Comparison of ENCODE assay signal across 25 cellular contexts in the genomic region with DNA sequence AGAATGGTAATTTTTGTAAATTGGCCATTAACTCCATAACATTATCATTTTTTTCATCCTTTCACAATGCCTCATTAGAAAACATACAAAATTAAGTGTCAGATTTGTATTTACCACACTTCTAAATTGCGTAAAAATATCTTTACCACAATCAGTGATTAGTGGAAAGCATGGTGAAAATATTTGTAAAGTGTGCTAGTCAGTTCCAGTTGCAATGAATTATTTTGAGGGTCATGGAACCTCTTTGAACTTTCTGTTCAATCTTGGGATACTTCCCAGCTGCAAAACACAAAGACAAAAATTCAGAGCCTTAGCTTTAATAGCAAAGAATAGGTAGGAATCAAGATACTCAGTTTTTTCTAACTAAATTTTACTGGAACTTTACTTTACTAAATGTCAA. TPM values are rescaled to one million over a fixed set of nuclear protein-coding genes. Genes with fewer than 3 reads are reported as not detected.
A peak's percentile ranks its signal among the peaks of the same experiment; 100 is the strongest.
DNase-seq lines count a peak whose midpoint lies in the region; ATAC-seq and TF ChIP-seq lines count a peak whose summit lies in the region.
"Had no signal": no experiment of that assay in that cellular context is flagged by ENCODE, and none has a peak within 500 bp of the region (broad histone marks: within the 10 kb centered on the region; RNA-seq: fewer than 3 reads in every experiment).

No MANE protein-coding gene starts in this region.

- TF ChIP-seq POLR2A in tibial nerve (IDR thresholded peaks at IDR 0.05) (no peak), prostate gland (IDR thresholded peaks at IDR 0.05) (no peak)

- CTCF ChIA-PET in SK-N-SH (lab: Yijun Ruan, JAX) = no interaction called here

- POLR2A ChIA-PET in SK-N-SH (lab: Yijun Ruan, JAX) = no interaction called here

- TF ChIP-seq CTCF in SK-N-SH (IDR thresholded peaks at IDR 0.05) (no peak), fibroblast of lung (conservative IDR thresholded peaks at IDR 0.05 in 1 of 2, IDR thresholded peaks at IDR 0.05 in 1 of 2; ENCODE audit: low read depth in 1 of 2, low read length in 2 of 2) (no peak), tibial nerve (IDR thresholded peaks at IDR 0.05) (no peak), prostate gland (IDR thresholded peaks at IDR 0.05) (no peak)

- H3K4me2 ChIP-seq in SK-N-SH (peak overlapping the region; percentile 44; the same call in 1 of the 2 replicates), fibroblast of lung (ENCODE audit: extremely low read depth, insufficient read depth, low read length) (peak overlapping the region; percentile 65)

- H3K9me3 ChIP-seq in SK-N-SH (no peaks in the 10 kb centered on the region), fibroblast of lung (ENCODE audit: control insufficient read depth, insufficient read depth, low read depth, low read length) (no peaks in the 10 kb centered on the region), tibial nerve (no peaks in the 10 kb centered on the region), prostate gland (no peaks in the 10 kb centered on the region)
- H3K9me3 ChIP-seq: BE2C, testis had no signal

- TF ChIP-seq EP300 in SK-N-SH (IDR thresholded peaks at IDR 0.05; ENCODE audit: borderline replicate concordance in 1 of 2, low read depth in 1 of 2, low read length in 1 of 2) (no peak), tibial nerve (IDR thresholded peaks at IDR 0.05) (peak in 1 of 2 donors; percentile 14)

- no peak for ATAC-seq in SK-N-SH treated with all-trans-retinoic acid at 6 μM for 48 hours
- ATAC-seq: activated T-cell treated with anti-CD3 and anti-CD28 coated beads, Interleukin-2, amount 50 U/mL, for 4 hours; T-cell had no signal

- no peak overlapping the region for H2AFZ ChIP-seq in SK-N-SH (ENCODE audit: low read depth)
- no peak overlapping the region for H2AFZ ChIP-seq in fibroblast of lung (ENCODE audit: low read length)

- H3K79me2 ChIP-seq in SK-N-SH (ENCODE audit: insufficient read depth) (peaks cover 17% of the 10 kb centered on the region), fibroblast of lung (ENCODE audit: control insufficient read depth, insufficient read depth, low read length) (peaks cover 15% of the 10 kb centered on the region)

- H3K27ac ChIP-seq in SK-N-SH (ENCODE audit: low read depth in 2 of 2, low read length in 1 of 2) (peak overlapping the region in 1 of 2 experiments; percentile 69; a peak in 3 of 4 replicates), fibroblast of lung (ENCODE audit: insufficient read depth, low read length) (no peak overlapping the region), rectal smooth muscle tissue (ENCODE audit: low read depth, low read length) (peak overlapping the region; percentile 59), tibial nerve (peak overlapping the region in 3 of 4 donors; percentile 22 to 86 (median 76)), prostate gland (no peak overlapping the region)
- H3K27ac ChIP-seq: 22Rv1 had no signal

- peaks cover 0 to 22% of the 10 kb centered on the region in 2 experiments; a peak in 3 of 4 replicates for H3K4me1 ChIP-seq in SK-N-SH (ENCODE audit: control insufficient read depth in 1 of 2, insufficient read depth in 2 of 2, low read depth in 1 of 2, low read length in 1 of 2)
- H3K4me1 ChIP-seq in fibroblast of lung (ENCODE audit: control insufficient read depth, extremely low read depth, insufficient read depth, low read length) = peaks cover 15% of the 10 kb centered on the region
- H3K4me1 ChIP-seq in rectal smooth muscle tissue (ENCODE audit: control insufficient read depth, insufficient read depth, low read length) = peaks cover 40% of the 10 kb centered on the region
- H3K4me1 ChIP-seq in tibial nerve = peaks cover 0 to 74% (median 6%) of the 10 kb centered on the region in 4 donors
- H3K4me1 ChIP-seq in prostate gland (replicated peaks) = no peaks in the 10 kb centered on the region
- H3K4me1 ChIP-seq: BE2C, testis had no signal

- DNase-seq in SK-N-SH (no peak), fibroblast of lung (ENCODE audit: low read depth in 2 of 2) (peak; percentile 40 to 74), tibial nerve (ENCODE audit: low spot score in 2 of 2) (no peak), RPMI8226 (no peak), NCI-H2171 (lab: John Stamatoyannopoulos, UW) (no peak), prostate gland (ENCODE audit: low spot score) (no peak)
- DNase-seq: activated naive CD4-positive, alpha-beta T cell treated with Interleukin-2 at 50 U/mL for 16 hours; activated T-cell treated with anti-CD3 and anti-CD28 coated beads, Interleukin-2, amount 50 U/mL, for 4 hours; amygdala; BE2C; caudate nucleus; DND-41; dorsolateral prefrontal cortex; kidney; NCI-H1092; NCI-H1930; NCI-H345; nucleus accumbens; SHP77; T-cell; testis had no signal

- peak overlapping the region; percentile 20; the same call in 1 of the 2 replicates for H3K9ac ChIP-seq in SK-N-SH
- H3K9ac ChIP-seq in fibroblast of lung (ENCODE audit: insufficient read depth, low read length) = no peak overlapping the region
- no peak overlapping the region for H3K9ac ChIP-seq in rectal smooth muscle tissue (ENCODE audit: low read length)

- TF ChIP-seq RAD21 in SK-N-SH (IDR thresholded peaks at IDR 0.05; ENCODE audit: low read length) = no peak

- H3K27me3 ChIP-seq in SK-N-SH (ENCODE audit: insufficient read depth) (no peaks in the 10 kb centered on the region), fibroblast of lung (ENCODE audit: control insufficient read depth, insufficient read depth, low read length) (no peaks in the 10 kb centered on the region), rectal smooth muscle tissue (ENCODE audit: control insufficient read depth, insufficient read depth, low read length) (no peaks in the 10 kb centered on the region), tibial nerve (no peaks in the 10 kb centered on the region), prostate gland (replicated peaks; ENCODE audit: insufficient read depth) (no peaks in the 10 kb centered on the region)
- H3K27me3 ChIP-seq: BE2C, dorsolateral prefrontal cortex, testis had no signal

- H3F3A ChIP-seq in SK-N-SH (replicated peaks; ENCODE audit: insufficient read depth) = peaks cover 42% of the 10 kb centered on the region

- WGBS in SK-N-SH (ENCODE audit: low lambda C conversion rate) = 86% methylated on average over 1 of the region's 1 CpG
- 42 to 48% methylated on average over 1 of the region's 1 CpG for WGBS in tibial nerve, 2 donors
- WGBS in prostate gland = 45% methylated on average over 1 of the region's 1 CpG

- no peaks in the 10 kb centered on the region for H4K20me1 ChIP-seq in SK-N-SH (ENCODE audit: insufficient read depth)
- H4K20me1 ChIP-seq in fibroblast of lung (ENCODE audit: control insufficient read depth, extremely low read depth, insufficient read depth, low read length) = no peaks in the 10 kb centered on the region

- intact Hi-C loops in prostate gland (cut with DNase I) = loop anchor here (5.0 to 10.0 kb wide), 2 partner anchors 75 to 183 kb away; no protein-coding TSS in a partner anchor

- H3K36me3 ChIP-seq in SK-N-SH (replicated peaks in 1 of 2; ENCODE audit: control insufficient read depth in 1 of 2, insufficient read depth in 2 of 2, low read length in 1 of 2) = peaks cover 0 to 3% of the 10 kb centered on the region in 2 experiments
- H3K36me3 ChIP-seq in fibroblast of lung (ENCODE audit: control insufficient read depth, insufficient read depth, low read length) = no peaks in the 10 kb centered on the region
- H3K36me3 ChIP-seq in rectal smooth muscle tissue (ENCODE audit: control insufficient read depth, insufficient read depth, low read length) = no peaks in the 10 kb centered on the region
- H3K36me3 ChIP-seq in tibial nerve = no peaks in the 10 kb centered on the region
- H3K36me3 ChIP-seq in prostate gland = no peaks in the 10 kb centered on the region
- H3K36me3 ChIP-seq: BE2C had no signal

- no peaks in the 10 kb centered on the region; the same call in 1 of the 2 replicates for H3K9me2 ChIP-seq in SK-N-SH

- H3K4me3 ChIP-seq in SK-N-SH (ENCODE audit: low read depth in 2 of 2, low read length in 1 of 2) = no peak overlapping the region
- H3K4me3 ChIP-seq in fibroblast of lung (replicated peaks in 1 of 4; ENCODE audit: control extremely low read depth in 1 of 4, insufficient read depth in 1 of 4, low read depth in 3 of 4, low read length in 4 of 4) = no peak overlapping the region
- H3K4me3 ChIP-seq in rectal smooth muscle tissue (ENCODE audit: low read length) = no peak overlapping the region
- no peak overlapping the region for H3K4me3 ChIP-seq in tibial nerve
- no peak overlapping the region for H3K4me3 ChIP-seq in prostate gland
- H3K4me3 ChIP-seq: dorsolateral prefrontal cortex, testis had no signal

TF ChIP-seq in SK-N-SH, 30 proteins besides CTCF, POLR2A, EP300 and RAD21 (continues in another document):
- TF ChIP-seq RXRA (IDR thresholded peaks at IDR 0.05; ENCODE audit: borderline replicate concordance, low read depth) (no peak), RFX5 (IDR thresholded peaks at IDR 0.05; ENCODE audit: low read length) (no peak), MAX (IDR thresholded peaks at IDR 0.05; ENCODE audit: low read depth) (no peak)

TF ChIP-seq in SK-N-SH treated with all-trans-retinoic acid at 6 μM for 48 hours, 23 proteins besides CTCF, POLR2A, EP300 and RAD21:
- TF ChIP-seq ISL1 (CRISPR knock-in tag; IDR thresholded peaks at IDR 0.05) (no peak), TOX (CRISPR knock-in tag; IDR thresholded peaks at IDR 0.05; ENCODE audit: borderline replicate concordance) (no peak), ZFP30 (CRISPR knock-in tag; IDR thresholded peaks at IDR 0.05) (no peak), ZNF565 (CRISPR knock-in tag; conservative IDR thresholded peaks at IDR 0.05; ENCODE audit: low read depth) (no peak), CSDC2 (CRISPR knock-in tag; IDR thresholded peaks at IDR 0.05) (no peak), TCF4 (CRISPR knock-in tag; IDR thresholded peaks at IDR 0.05; ENCODE audit: borderline replicate concordance) (no peak), ZNF8 (CRISPR knock-in tag; IDR thresholded peaks at IDR 0.05) (no peak), RARB (CRISPR knock-in tag; IDR thresholded peaks at IDR 0.05) (no peak), GLIS3 (CRISPR knock-in tag; IDR thresholded peaks at IDR 0.05) (no peak), ZC3H10 (CRISPR knock-in tag; IDR thresholded peaks at IDR 0.05) (no peak)

RNA-seq across cellular contexts. Expression of gene COL3A1, which starts 4.0 kb away (rescaled TPM):
- polyA plus RNA-seq in SK-N-SH (2012; rRNA removed) (900 and 987 TPM in 2 replicates), fibroblast of lung (519 and 2,255 TPM in 2 replicates)
- polyA plus RNA-seq in SK-N-SH (2012; cell fraction: cytosol; rRNA removed) = 795 and 912 TPM in 2 replicates
- polyA plus RNA-seq in SK-N-SH (2012; cell fraction: nucleus; rRNA removed) = 770 and 1,016 TPM in 2 replicates
- total RNA-seq in fibroblast of lung (925 and 2,431 TPM in 2 replicates), tibial nerve (100 to 1,000 TPM in 2 of 4 donors, 10 to 100 TPM in 2; 77.1 to 205 (median 115) TPM), prostate gland (100 to 1,000 TPM in 1 of 2 donors, 10 to 100 TPM in 1; 25.5 to 121 TPM)
- polyA plus RNA-seq in fibroblast of lung (2012) = 611 and 2,708 TPM in 2 replicates
- 665 and 2,288 TPM in 2 replicates for polyA minus RNA-seq in fibroblast of lung (ENCODE audit: low replicate concordance)
- total RNA-seq: OCI-LY7 had no signal

Comparison
In these comparisons a context has a peak if more than half of its experiments do, and no peak if none do; other contexts are left out.
1. DNase-seq: peak in fibroblast of lung (2 of 2); none in SK-N-SH (single experiment), tibial nerve (0 of 2), RPMI8226 (single experiment), NCI-H2171 (single experiment) and prostate gland (single experiment).
2. H3K27ac ChIP-seq: peak in rectal smooth muscle tissue (single experiment) and tibial nerve (3 of 4); none in fibroblast of lung (single experiment) and prostate gland (0 of 2).